In genomic region chr1:228543396-228543795, GRCh38 we compare ENCODE assay signal across 1 cellular context.
TF ChIP-seq lines count a peak whose summit lies in the region.

No MANE protein-coding gene starts in this region.

TF ChIP-seq in HCT116, 20 proteins besides CTCF, POLR2A, EP300 and RAD21 (continued from another document):
- TF ChIP-seq ATF3 (IDR thresholded peaks at IDR 0.05) (no peak), POLR2AphosphoS5 (IDR thresholded peaks at IDR 0.05; ENCODE audit: low read depth, low read length) (no peak), TCF7L2 (IDR thresholded peaks at IDR 0.05; ENCODE audit: borderline replicate concordance, extremely low read depth, insufficient read depth, insufficient read length) (no peak), ZBTB33 (IDR thresholded peaks at IDR 0.05; ENCODE audit: extremely low read depth, insufficient replicate concordance, low read length) (no peak), ZFX (IDR thresholded peaks at IDR 0.05) (no peak)
